ENCODE assay signal across 8 cellular contexts in genomic region chr5:35003018-35003957, GRCh38. TPM values are rescaled to one million over a fixed set of nuclear protein-coding genes. Genes with fewer than 3 reads are reported as not detected.
A peak's percentile ranks its signal among the peaks of the same experiment; 100 is the strongest.
DNase-seq lines count a peak whose midpoint lies in the region; ATAC-seq and TF ChIP-seq lines count a peak whose summit lies in the region.

No MANE protein-coding gene starts in this region.

- no peaks in the 10 kb centered on the region for H3K4me1 ChIP-seq in prostate gland (replicated peaks)

- intact Hi-C loops in prostate gland (cut with DNase I) = no loop called here

- H3K9me3 ChIP-seq in MG63 = no peaks in the 10 kb centered on the region; the same call in 1 of the 2 replicates
- no peaks in the 10 kb centered on the region for H3K9me3 ChIP-seq in prostate gland

- no peaks in the 10 kb centered on the region; the same call in 1 of the 2 replicates for H3K27me3 ChIP-seq in MG63
- no peaks in the 10 kb centered on the region for H3K27me3 ChIP-seq in prostate gland (replicated peaks; ENCODE audit: insufficient read depth)

- peak; percentile 56 for DNase-seq in G401 (ENCODE audit: low spot score)
- DNase-seq in MG63 = peak; percentile 23
- peak; percentile 44 to 76 for DNase-seq in SHP77 (lab: John Stamatoyannopoulos, UW)
- DNase-seq in activated naive CD4-positive, alpha-beta T cell (lab: John Stamatoyannopoulos, UW) = peak; percentile 13 to 32 (median 22)
- peak; percentile 43 for DNase-seq in globus pallidus (ENCODE audit: low spot score)
- peak; percentile 9 for DNase-seq in prostate gland (ENCODE audit: low spot score)

- TF ChIP-seq CTCF in prostate gland (IDR thresholded peaks at IDR 0.05) = peak; percentile 33 to 65 (median 57)

- no peak overlapping the region for H3K4me3 ChIP-seq in MG63
- no peak overlapping the region for H3K4me3 ChIP-seq in prostate gland

- no peak for TF ChIP-seq POLR2A in prostate gland (IDR thresholded peaks at IDR 0.05)

- H3K36me3 ChIP-seq in MG63 (no peaks in the 10 kb centered on the region), prostate gland (no peaks in the 10 kb centered on the region)

- ATAC-seq in GM21786 (IDR thresholded peaks at IDR 0.05; ENCODE audit: unreplicated experiment) (peak; percentile 71), HG03565 (IDR thresholded peaks at IDR 0.05; ENCODE audit: unreplicated experiment) (no peak)

- no peak overlapping the region for H3K27ac ChIP-seq in prostate gland

- WGBS in prostate gland = 44% methylated on average over 18 of the region's 18 CpGs

- in situ Hi-C loops in G401 (cut with HindIII; ENCODE audit: low sequenced_read_pairs) = no loop called here

RNA-seq across cellular contexts. Expression of gene AGXT2, which starts 44.5 kb away (rescaled TPM):
- total RNA-seq in G401 (2014; rRNA removed; shearing (Covaris generic)) = not detected in 2 replicates
- total RNA-seq in MG63 (2014; rRNA removed; shearing (Covaris generic); ENCODE audit: low replicate concordance) = not detected in 2 replicates
- total RNA-seq in prostate gland = not detected

Comparison
In these comparisons a context has a peak if more than half of its experiments do, and no peak if none do; other contexts are left out.
1. DNase-seq: peak in every context shown above with its lines; median percentile 60 in SHP77; 56 in G401; 43 in globus pallidus; 23 in MG63; 22 in activated naive CD4-positive, alpha-beta T cell; 9 in prostate gland.